In the genomic region with DNA sequence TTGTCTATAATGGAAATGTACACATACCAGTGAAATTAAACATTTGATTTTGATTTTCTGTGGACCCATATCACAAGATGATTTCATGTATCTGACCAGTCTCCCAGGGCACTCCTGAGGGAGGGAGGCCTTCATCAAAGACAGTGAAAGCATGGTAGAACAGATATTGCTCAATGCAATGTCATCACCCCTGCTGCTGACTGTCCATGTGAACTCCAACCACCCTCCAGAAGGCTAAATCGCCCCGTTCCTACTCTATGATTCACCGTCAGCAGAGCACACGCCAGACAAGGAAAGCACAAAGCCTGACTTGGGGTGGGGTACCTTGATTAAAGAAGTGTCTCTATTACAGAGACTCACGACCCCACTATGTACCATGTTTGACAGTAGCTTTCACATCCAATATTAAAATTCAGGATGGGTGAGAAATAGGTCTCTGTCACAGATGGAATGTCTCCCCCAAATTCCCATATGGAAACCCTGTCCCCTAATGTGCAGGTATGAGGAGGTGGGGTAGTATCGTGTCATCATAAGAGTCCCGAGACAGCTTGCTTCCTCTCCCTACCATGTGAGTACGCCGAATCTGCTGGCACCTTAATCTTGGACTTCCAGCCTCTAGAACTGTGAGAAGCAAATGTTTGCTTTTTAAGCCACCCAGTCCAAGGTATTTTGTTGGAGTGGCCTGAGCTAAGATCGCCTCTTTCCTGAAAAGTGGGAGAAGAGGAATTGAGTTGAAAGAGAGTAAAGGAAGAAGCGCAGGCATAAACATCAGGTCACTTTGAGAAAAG, we compare ENCODE assay signal across 1 cellular context.
TF ChIP-seq lines count a peak whose summit lies in the region.

No MANE protein-coding gene starts in this region.

TF ChIP-seq in HepG2, 621 proteins besides CTCF, POLR2A, EP300 and RAD21 (continued from another document and continues in another):
- TF ChIP-seq, protein P1, sequence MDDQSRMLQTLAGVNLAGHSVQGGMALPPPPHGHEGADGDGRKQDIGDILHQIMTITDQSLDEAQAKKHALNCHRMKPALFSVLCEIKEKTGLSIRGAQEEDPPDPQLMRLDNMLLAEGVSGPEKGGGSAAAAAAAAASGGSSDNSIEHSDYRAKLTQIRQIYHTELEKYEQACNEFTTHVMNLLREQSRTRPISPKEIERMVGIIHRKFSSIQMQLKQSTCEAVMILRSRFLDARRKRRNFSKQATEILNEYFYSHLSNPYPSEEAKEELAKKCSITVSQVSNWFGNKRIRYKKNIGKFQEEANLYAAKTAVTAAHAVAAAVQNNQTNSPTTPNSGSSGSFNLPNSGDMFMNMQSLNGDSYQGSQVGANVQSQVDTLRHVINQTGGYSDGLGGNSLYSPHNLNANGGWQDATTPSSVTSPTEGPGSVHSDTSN (CRISPR knock-in tag; IDR thresholded peaks at IDR 0.05; ENCODE audit: borderline replicate concordance): no peak
- TF ChIP-seq, protein P2, sequence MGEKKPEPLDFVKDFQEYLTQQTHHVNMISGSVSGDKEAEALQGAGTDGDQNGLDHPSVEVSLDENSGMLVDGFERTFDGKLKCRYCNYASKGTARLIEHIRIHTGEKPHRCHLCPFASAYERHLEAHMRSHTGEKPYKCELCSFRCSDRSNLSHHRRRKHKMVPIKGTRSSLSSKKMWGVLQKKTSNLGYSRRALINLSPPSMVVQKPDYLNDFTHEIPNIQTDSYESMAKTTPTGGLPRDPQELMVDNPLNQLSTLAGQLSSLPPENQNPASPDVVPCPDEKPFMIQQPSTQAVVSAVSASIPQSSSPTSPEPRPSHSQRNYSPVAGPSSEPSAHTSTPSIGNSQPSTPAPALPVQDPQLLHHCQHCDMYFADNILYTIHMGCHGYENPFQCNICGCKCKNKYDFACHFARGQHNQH (CRISPR knock-in tag; IDR thresholded peaks at IDR 0.05): peak; percentile 91
- TF ChIP-seq, protein P3, sequence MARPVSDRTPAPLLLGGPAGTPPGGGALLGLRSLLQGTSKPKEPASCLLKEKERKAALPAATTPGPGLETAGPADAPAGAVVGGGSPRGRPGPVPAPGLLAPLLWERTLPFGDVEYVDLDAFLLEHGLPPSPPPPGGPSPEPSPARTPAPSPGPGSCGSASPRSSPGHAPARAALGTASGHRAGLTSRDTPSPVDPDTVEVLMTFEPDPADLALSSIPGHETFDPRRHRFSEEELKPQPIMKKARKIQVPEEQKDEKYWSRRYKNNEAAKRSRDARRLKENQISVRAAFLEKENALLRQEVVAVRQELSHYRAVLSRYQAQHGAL (CRISPR knock-in tag; IDR thresholded peaks at IDR 0.05; ENCODE audit: not compliant biosample characterization): no peak
- TF ChIP-seq ZNF468 (CRISPR knock-in tag; IDR thresholded peaks at IDR 0.05) (no peak), ZNF768 (CRISPR knock-in tag; IDR thresholded peaks at IDR 0.05) (no peak), ZNF766 (CRISPR knock-in tag; IDR thresholded peaks at IDR 0.05; ENCODE audit: borderline replicate concordance) (no peak), ZNF615 (CRISPR knock-in tag; IDR thresholded peaks at IDR 0.05; ENCODE audit: borderline replicate concordance) (no peak), ZNF816 (CRISPR knock-in tag; IDR thresholded peaks at IDR 0.05; ENCODE audit: borderline replicate concordance) (no peak), ZNF883 (CRISPR knock-in tag; IDR thresholded peaks at IDR 0.05; ENCODE audit: not compliant biosample characterization) (no peak), TARDBP (CRISPR knock-in tag; IDR thresholded peaks at IDR 0.05) (peak; percentile 62; the same call in 1 of the 2 replicates), ZNF224 (CRISPR knock-in tag; IDR thresholded peaks at IDR 0.05) (no peak), GATAD1 (CRISPR knock-in tag; IDR thresholded peaks at IDR 0.05) (peak; percentile 34; the same call in 1 of the 2 replicates), ZBTB20 (CRISPR knock-in tag; IDR thresholded peaks at IDR 0.05; ENCODE audit: borderline replicate concordance, low read depth) (no peak), SALL1 (CRISPR knock-in tag; IDR thresholded peaks at IDR 0.05) (peak; percentile 87), SNAPC2 (CRISPR knock-in tag; IDR thresholded peaks at IDR 0.05) (no peak), ZNF790 (CRISPR knock-in tag; IDR thresholded peaks at IDR 0.05; ENCODE audit: borderline replicate concordance) (no peak), ZNF563 (CRISPR knock-in tag; IDR thresholded peaks at IDR 0.05) (no peak), HOXA5 (CRISPR knock-in tag; IDR thresholded peaks at IDR 0.05) (peak; percentile 69), GTF2F1 (IDR thresholded peaks at IDR 0.05; ENCODE audit: low read length) (no peak), MIER2 (CRISPR knock-in tag; IDR thresholded peaks at IDR 0.05) (no peak), MTA1 (CRISPR knock-in tag; IDR thresholded peaks at IDR 0.05; ENCODE audit: borderline replicate concordance) (no peak), ZNF773 (CRISPR knock-in tag; IDR thresholded peaks at IDR 0.05; ENCODE audit: borderline replicate concordance) (no peak), ZNF274 (CRISPR knock-in tag; IDR thresholded peaks at IDR 0.05) (no peak), ZNF33B (CRISPR knock-in tag; IDR thresholded peaks at IDR 0.05) (no peak), ZFP36L2 (CRISPR knock-in tag; IDR thresholded peaks at IDR 0.05) (no peak), ZFYVE20 (CRISPR knock-in tag; IDR thresholded peaks at IDR 0.05; ENCODE audit: borderline replicate concordance, low read depth) (no peak), MBNL3 (CRISPR knock-in tag; conservative IDR thresholded peaks at IDR 0.05) (no peak), ASH2L (IDR thresholded peaks at IDR 0.05; ENCODE audit: insufficient read length, low read depth, low read length) (no peak), RFX5 (IDR thresholded peaks at IDR 0.05; ENCODE audit: low read depth, low read length) (no peak), ZNF343 (CRISPR knock-in tag; IDR thresholded peaks at IDR 0.05) (no peak), PAX8 (CRISPR knock-in tag; IDR thresholded peaks at IDR 0.05; ENCODE audit: borderline replicate concordance) (no peak), GATA4 (IDR thresholded peaks at IDR 0.05; ENCODE audit: borderline replicate concordance, low read depth) (no peak), SYNCRIP (IDR thresholded peaks at IDR 0.05; ENCODE audit: insufficient read depth, low read depth, low read length) (no peak), RBAK (CRISPR knock-in tag; IDR thresholded peaks at IDR 0.05) (no peak), ZIK1 (CRISPR knock-in tag; IDR thresholded peaks at IDR 0.05; ENCODE audit: borderline replicate concordance, low read depth) (no peak)
- TF ChIP-seq, protein P4, sequence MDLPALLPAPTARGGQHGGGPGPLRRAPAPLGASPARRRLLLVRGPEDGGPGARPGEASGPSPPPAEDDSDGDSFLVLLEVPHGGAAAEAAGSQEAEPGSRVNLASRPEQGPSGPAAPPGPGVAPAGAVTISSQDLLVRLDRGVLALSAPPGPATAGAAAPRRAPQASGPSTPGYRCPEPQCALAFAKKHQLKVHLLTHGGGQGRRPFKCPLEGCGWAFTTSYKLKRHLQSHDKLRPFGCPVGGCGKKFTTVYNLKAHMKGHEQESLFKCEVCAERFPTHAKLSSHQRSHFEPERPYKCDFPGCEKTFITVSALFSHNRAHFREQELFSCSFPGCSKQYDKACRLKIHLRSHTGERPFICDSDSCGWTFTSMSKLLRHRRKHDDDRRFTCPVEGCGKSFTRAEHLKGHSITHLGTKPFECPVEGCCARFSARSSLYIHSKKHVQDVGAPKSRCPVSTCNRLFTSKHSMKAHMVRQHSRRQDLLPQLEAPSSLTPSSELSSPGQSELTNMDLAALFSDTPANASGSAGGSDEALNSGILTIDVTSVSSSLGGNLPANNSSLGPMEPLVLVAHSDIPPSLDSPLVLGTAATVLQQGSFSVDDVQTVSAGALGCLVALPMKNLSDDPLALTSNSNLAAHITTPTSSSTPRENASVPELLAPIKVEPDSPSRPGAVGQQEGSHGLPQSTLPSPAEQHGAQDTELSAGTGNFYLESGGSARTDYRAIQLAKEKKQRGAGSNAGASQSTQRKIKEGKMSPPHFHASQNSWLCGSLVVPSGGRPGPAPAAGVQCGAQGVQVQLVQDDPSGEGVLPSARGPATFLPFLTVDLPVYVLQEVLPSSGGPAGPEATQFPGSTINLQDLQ (CRISPR knock-in tag; IDR thresholded peaks at IDR 0.05): no peak
- TF ChIP-seq, protein P5, sequence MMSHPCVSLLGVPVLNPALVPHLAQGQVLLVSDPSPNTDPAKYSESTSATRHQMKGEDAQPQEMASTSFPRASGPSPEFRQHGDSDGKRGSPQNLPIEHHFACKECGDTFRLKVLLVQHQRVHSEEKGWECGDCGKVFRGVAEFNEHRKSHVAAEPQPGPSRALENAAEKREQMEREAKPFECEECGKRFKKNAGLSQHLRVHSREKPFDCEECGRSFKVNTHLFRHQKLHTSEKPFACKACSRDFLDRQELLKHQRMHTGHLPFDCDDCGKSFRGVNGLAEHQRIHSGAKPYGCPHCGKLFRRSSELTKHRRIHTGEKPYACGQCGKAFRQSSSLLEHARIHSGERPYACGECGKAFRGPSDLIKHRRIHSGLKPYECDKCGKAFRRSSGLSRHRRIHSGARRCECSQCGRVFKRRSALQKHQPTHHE (CRISPR knock-in tag; IDR thresholded peaks at IDR 0.05; ENCODE audit: borderline replicate concordance): no peak
- TF ChIP-seq, protein P6, sequence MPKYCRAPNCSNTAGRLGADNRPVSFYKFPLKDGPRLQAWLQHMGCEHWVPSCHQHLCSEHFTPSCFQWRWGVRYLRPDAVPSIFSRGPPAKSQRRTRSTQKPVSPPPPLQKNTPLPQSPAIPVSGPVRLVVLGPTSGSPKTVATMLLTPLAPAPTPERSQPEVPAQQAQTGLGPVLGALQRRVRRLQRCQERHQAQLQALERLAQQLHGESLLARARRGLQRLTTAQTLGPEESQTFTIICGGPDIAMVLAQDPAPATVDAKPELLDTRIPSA (CRISPR knock-in tag; IDR thresholded peaks at IDR 0.05; ENCODE audit: borderline replicate concordance): no peak
- TF ChIP-seq, protein P7, sequence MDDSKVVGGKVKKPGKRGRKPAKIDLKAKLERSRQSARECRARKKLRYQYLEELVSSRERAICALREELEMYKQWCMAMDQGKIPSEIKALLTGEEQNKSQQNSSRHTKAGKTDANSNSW (CRISPR knock-in tag; IDR thresholded peaks at IDR 0.05; ENCODE audit: borderline replicate concordance): no peak
- TF ChIP-seq, protein P8, sequence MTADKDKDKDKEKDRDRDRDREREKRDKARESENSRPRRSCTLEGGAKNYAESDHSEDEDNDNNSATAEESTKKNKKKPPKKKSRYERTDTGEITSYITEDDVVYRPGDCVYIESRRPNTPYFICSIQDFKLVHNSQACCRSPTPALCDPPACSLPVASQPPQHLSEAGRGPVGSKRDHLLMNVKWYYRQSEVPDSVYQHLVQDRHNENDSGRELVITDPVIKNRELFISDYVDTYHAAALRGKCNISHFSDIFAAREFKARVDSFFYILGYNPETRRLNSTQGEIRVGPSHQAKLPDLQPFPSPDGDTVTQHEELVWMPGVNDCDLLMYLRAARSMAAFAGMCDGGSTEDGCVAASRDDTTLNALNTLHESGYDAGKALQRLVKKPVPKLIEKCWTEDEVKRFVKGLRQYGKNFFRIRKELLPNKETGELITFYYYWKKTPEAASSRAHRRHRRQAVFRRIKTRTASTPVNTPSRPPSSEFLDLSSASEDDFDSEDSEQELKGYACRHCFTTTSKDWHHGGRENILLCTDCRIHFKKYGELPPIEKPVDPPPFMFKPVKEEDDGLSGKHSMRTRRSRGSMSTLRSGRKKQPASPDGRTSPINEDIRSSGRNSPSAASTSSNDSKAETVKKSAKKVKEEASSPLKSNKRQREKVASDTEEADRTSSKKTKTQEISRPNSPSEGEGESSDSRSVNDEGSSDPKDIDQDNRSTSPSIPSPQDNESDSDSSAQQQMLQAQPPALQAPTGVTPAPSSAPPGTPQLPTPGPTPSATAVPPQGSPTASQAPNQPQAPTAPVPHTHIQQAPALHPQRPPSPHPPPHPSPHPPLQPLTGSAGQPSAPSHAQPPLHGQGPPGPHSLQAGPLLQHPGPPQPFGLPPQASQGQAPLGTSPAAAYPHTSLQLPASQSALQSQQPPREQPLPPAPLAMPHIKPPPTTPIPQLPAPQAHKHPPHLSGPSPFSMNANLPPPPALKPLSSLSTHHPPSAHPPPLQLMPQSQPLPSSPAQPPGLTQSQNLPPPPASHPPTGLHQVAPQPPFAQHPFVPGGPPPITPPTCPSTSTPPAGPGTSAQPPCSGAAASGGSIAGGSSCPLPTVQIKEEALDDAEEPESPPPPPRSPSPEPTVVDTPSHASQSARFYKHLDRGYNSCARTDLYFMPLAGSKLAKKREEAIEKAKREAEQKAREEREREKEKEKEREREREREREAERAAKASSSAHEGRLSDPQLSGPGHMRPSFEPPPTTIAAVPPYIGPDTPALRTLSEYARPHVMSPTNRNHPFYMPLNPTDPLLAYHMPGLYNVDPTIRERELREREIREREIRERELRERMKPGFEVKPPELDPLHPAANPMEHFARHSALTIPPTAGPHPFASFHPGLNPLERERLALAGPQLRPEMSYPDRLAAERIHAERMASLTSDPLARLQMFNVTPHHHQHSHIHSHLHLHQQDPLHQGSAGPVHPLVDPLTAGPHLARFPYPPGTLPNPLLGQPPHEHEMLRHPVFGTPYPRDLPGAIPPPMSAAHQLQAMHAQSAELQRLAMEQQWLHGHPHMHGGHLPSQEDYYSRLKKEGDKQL (CRISPR knock-in tag; IDR thresholded peaks at IDR 0.05; ENCODE audit: low read depth): peak; percentile 56
